Comparison of ENCODE assay signal across 11 cellular contexts in the genomic region with DNA sequence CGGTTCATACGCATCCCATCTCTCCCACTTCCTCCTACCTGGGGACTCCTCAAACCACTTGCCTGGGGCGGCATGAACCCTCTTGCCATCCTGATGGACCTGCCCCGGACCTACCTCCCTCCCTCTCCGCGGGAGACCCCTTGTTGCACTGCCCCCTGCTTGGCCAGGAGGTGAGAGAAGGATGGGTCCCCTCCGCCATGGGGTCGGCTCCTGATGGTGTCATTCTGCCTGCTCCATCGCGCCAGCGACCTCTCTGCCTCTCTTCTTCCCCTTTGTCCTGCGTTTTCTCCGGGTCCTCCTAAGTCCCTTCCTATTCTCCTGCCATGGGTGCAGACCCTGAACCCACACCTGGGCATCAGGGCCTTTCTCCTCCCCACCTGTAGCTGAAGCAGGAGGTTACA. TPM values are rescaled to one million over a fixed set of nuclear protein-coding genes. Genes with fewer than 3 reads are reported as not detected.
DNase-seq lines count a peak whose midpoint lies in the region; ATAC-seq and TF ChIP-seq lines count a peak whose summit lies in the region.
"Had no signal": no experiment of that assay in that cellular context is flagged by ENCODE, and none has a peak within 500 bp of the region (broad histone marks: within the 10 kb centered on the region; RNA-seq: fewer than 3 reads in every experiment).

No MANE protein-coding gene starts in this region.

- no peaks in the 10 kb centered on the region for H3K36me3 Mint-ChIP-seq in activated naive CD4-positive, alpha-beta T cell treated with anti-CD3 and anti-CD28 coated beads for 36 hours (ENCODE audit: low read depth)
- peaks cover 6 to 27% of the 10 kb centered on the region in 2 donors for H3K36me3 Mint-ChIP-seq in activated naive CD4-positive, alpha-beta T cell treated with anti-CD3 and anti-CD28 coated beads, Interleukin-2, amount 50 U/mL, for 72 hours
- peaks cover 9% of the 10 kb centered on the region for H3K36me3 Mint-ChIP-seq in activated T-helper 17 cell treated with anti-CD3 and anti-CD28 coated beads, Interleukin-2, amount 50 U/mL, for 72 hours (ENCODE audit: low read depth)

- CTCF ChIA-PET in activated naive CD4-positive, alpha-beta T cell treated with anti-CD3 and anti-CD28 coated beads for 36 hours (lab: Charles Lee): interaction anchor here (0.6 to 13.9 kb wide), 9 partner anchors 8 to 133 kb away, joined by 3 to 223 read pairs (median 3); a partner anchor contains a TSS

- H3K4me1 Mint-ChIP-seq in activated naive CD4-positive, alpha-beta T cell treated with anti-CD3 and anti-CD28 coated beads for 36 hours (ENCODE audit: low read depth): peaks cover 42% of the 10 kb centered on the region
- H3K4me1 Mint-ChIP-seq in activated T-helper 17 cell treated with anti-CD3 and anti-CD28 coated beads, Interleukin-2, amount 50 U/mL, for 72 hours: peaks cover 29% of the 10 kb centered on the region

- no peak overlapping the region for H3K27ac ChIP-seq in iPS-20b (ENCODE audit: low read length)
- no peak overlapping the region for H3K27ac ChIP-seq in suprapubic skin
- H3K27ac ChIP-seq: thyroid gland had no signal

- peaks cover 54% of the 10 kb centered on the region for H3K27me3 Mint-ChIP-seq in activated naive CD4-positive, alpha-beta T cell treated with anti-CD3 and anti-CD28 coated beads for 36 hours (ENCODE audit: low read depth)
- H3K27me3 Mint-ChIP-seq in activated T-helper 17 cell treated with anti-CD3 and anti-CD28 coated beads, Interleukin-2, amount 50 U/mL, for 72 hours: peaks cover 29% of the 10 kb centered on the region

- WGBS in suprapubic skin: 25% methylated on average over 13 of the region's 13 CpGs

- no peak overlapping the region for H3K27ac Mint-ChIP-seq in activated naive CD4-positive, alpha-beta T cell treated with anti-CD3 and anti-CD28 coated beads for 36 hours
- H3K27ac Mint-ChIP-seq in activated naive CD4-positive, alpha-beta T cell treated with anti-CD3 and anti-CD28 coated beads, Interleukin-2, amount 50 U/mL, for 72 hours: no peak overlapping the region
- H3K27ac Mint-ChIP-seq in activated T-helper 17 cell treated with anti-CD3 and anti-CD28 coated beads, Interleukin-2, amount 50 U/mL, for 72 hours: peak overlapping the region; percentile 57

- peaks cover 5% of the 10 kb centered on the region; the same call in 1 of the 2 replicates for H3K4me1 ChIP-seq in iPS-20b (ENCODE audit: insufficient read depth, low read length)
- peaks cover 41% of the 10 kb centered on the region for H3K4me1 ChIP-seq in suprapubic skin

- TF ChIP-seq POLR2A in suprapubic skin (IDR thresholded peaks at IDR 0.05): no peak

- H3K4me3 ChIP-seq in iPS-20b (ENCODE audit: low read length) (peak overlapping the region; percentile 59; the same call in 1 of the 2 replicates), suprapubic skin (peak overlapping the region; percentile 50)

- no peaks in the 10 kb centered on the region for H3K9me3 Mint-ChIP-seq in activated naive CD4-positive, alpha-beta T cell treated with anti-CD3 and anti-CD28 coated beads for 36 hours
- H3K9me3 Mint-ChIP-seq in activated naive CD4-positive, alpha-beta T cell treated with anti-CD3 and anti-CD28 coated beads, Interleukin-2, amount 50 U/mL, for 72 hours: no peaks in the 10 kb centered on the region
- no peaks in the 10 kb centered on the region for H3K9me3 Mint-ChIP-seq in activated T-helper 17 cell treated with anti-CD3 and anti-CD28 coated beads, Interleukin-2, amount 50 U/mL, for 72 hours

- H3K4me3 Mint-ChIP-seq in activated naive CD4-positive, alpha-beta T cell treated with anti-CD3 and anti-CD28 coated beads for 36 hours: peak overlapping the region; percentile 54
- peak overlapping the region; percentile 75 for H3K4me3 Mint-ChIP-seq in activated T-helper 17 cell treated with anti-CD3 and anti-CD28 coated beads, Interleukin-2, amount 50 U/mL, for 72 hours

- DNase-seq in activated naive CD4-positive, alpha-beta T cell treated with anti-CD3 and anti-CD28 coated beads for 36 hours: no peak
- no peak for DNase-seq in activated naive CD4-positive, alpha-beta T cell treated with anti-CD3 and anti-CD28 coated beads, Interleukin-2, amount 50 U/mL, for 72 hours (ENCODE audit: low spot score in 2 of 2)
- DNase-seq in suprapubic skin (ENCODE audit: low spot score in 2 of 2) (no peak), LoVo (ENCODE audit: low spot score) (no peak)
- DNase-seq: NK-92 treated with Interleukin-12 subunit alpha and Interleukin-12 subunit beta, amount 100 ng/mL, for 24 hours; thyroid gland had no signal

- H3K9ac ChIP-seq in iPS-20b (ENCODE audit: low read depth, low read length): no peak overlapping the region

- no peak for ATAC-seq in activated naive CD4-positive, alpha-beta T cell treated with anti-CD3 and anti-CD28 coated beads, Interleukin-2, amount 50 U/mL, for 72 hours
- ATAC-seq in activated T-helper 17 cell treated with anti-CD3 and anti-CD28 coated beads, Interleukin-2, amount 50 U/mL, for 72 hours (replicated peaks): no peak
- no peak for ATAC-seq in GM21619 (IDR thresholded peaks at IDR 0.05; ENCODE audit: unreplicated experiment)
- ATAC-seq in GM21367 (IDR thresholded peaks at IDR 0.05; ENCODE audit: unreplicated experiment): no peak

- intact Hi-C loops in activated naive CD4-positive, alpha-beta T cell treated with anti-CD3 and anti-CD28 coated beads for 36 hours (cut with micrococcal nuclease): no loop called here

- H3K9me3 ChIP-seq in iPS-20b (ENCODE audit: insufficient read depth, low read depth, low read length): peaks cover 11% of the 10 kb centered on the region; the same call in 1 of the 2 replicates
- no peaks in the 10 kb centered on the region for H3K9me3 ChIP-seq in suprapubic skin
- H3K9me3 ChIP-seq: thyroid gland had no signal

- TF ChIP-seq CTCF in suprapubic skin (IDR thresholded peaks at IDR 0.05): no peak

- no peaks in the 10 kb centered on the region for H3K36me3 ChIP-seq in iPS-20b (ENCODE audit: insufficient read depth, low read depth, low read length)
- H3K36me3 ChIP-seq in suprapubic skin: no peaks in the 10 kb centered on the region
- H3K36me3 ChIP-seq: thyroid gland had no signal

- H3K27me3 ChIP-seq in iPS-20b (ENCODE audit: insufficient read depth, low read length): peaks cover 99% of the 10 kb centered on the region
- peaks cover 80% of the 10 kb centered on the region for H3K27me3 ChIP-seq in suprapubic skin

- TF ChIP-seq EP300 in suprapubic skin (IDR thresholded peaks at IDR 0.05): no peak

RNA-seq across cellular contexts. Expression of a gene that starts 3.6 kb away (rescaled TPM):
- total RNA-seq in activated naive CD4-positive, alpha-beta T cell treated with anti-CD3 and anti-CD28 coated beads for 36 hours: not detected
- total RNA-seq in activated naive CD4-positive, alpha-beta T cell treated with anti-CD3 and anti-CD28 coated beads, Interleukin-2, amount 50 U/mL, for 72 hours: under 1 TPM in 1 of 2 donors, not detected in 1; 0.27 TPM
- total RNA-seq in activated T-helper 17 cell treated with anti-CD3 and anti-CD28 coated beads, Interleukin-2, amount 50 U/mL, for 72 hours: not detected
- not detected for total RNA-seq in suprapubic skin
- total RNA-seq: fibroblast of villous mesenchyme, thyroid gland had no signal

RNA-seq across cellular contexts. Expression of a gene that starts 10.2 kb away (rescaled TPM):
- not detected for total RNA-seq in activated naive CD4-positive, alpha-beta T cell treated with anti-CD3 and anti-CD28 coated beads for 36 hours
- 1 to 10 TPM in 1 of 2 donors, not detected in 1; 1.4 TPM for total RNA-seq in activated naive CD4-positive, alpha-beta T cell treated with anti-CD3 and anti-CD28 coated beads, Interleukin-2, amount 50 U/mL, for 72 hours
- total RNA-seq in activated T-helper 17 cell treated with anti-CD3 and anti-CD28 coated beads, Interleukin-2, amount 50 U/mL, for 72 hours: under 1 TPM; 0.22 to 0.29 TPM
- total RNA-seq in suprapubic skin: 1 to 10 TPM in 2 of 4 donors, under 1 TPM in 2; 0.64 to 4.3 (median 1.4) TPM
- total RNA-seq: fibroblast of villous mesenchyme had no signal

RNA-seq across cellular contexts. Expression of a gene that starts 17.4 kb away (rescaled TPM):
- total RNA-seq in activated naive CD4-positive, alpha-beta T cell treated with anti-CD3 and anti-CD28 coated beads for 36 hours: under 1 TPM; 0.20 to 0.21 TPM
- 1 to 10 TPM in 1 of 2 donors, under 1 TPM in 1; 0.07 to 1.1 TPM for total RNA-seq in activated naive CD4-positive, alpha-beta T cell treated with anti-CD3 and anti-CD28 coated beads, Interleukin-2, amount 50 U/mL, for 72 hours
- 1 to 10 TPM in 1 of 2 donors, under 1 TPM in 1; 0.32 to 1.5 TPM for total RNA-seq in activated T-helper 17 cell treated with anti-CD3 and anti-CD28 coated beads, Interleukin-2, amount 50 U/mL, for 72 hours
- under 1 TPM in 3 of 4 donors, not detected in 1; 0.23 to 0.45 (median 0.24) TPM for total RNA-seq in suprapubic skin

RNA-seq across cellular contexts. Expression of a gene that starts 24.5 kb away (rescaled TPM):
- total RNA-seq in activated naive CD4-positive, alpha-beta T cell treated with anti-CD3 and anti-CD28 coated beads for 36 hours: 10 to 100 TPM; 84.4 to 87.3 TPM
- total RNA-seq in activated naive CD4-positive, alpha-beta T cell treated with anti-CD3 and anti-CD28 coated beads, Interleukin-2, amount 50 U/mL, for 72 hours: 100 to 1,000 TPM in 1 of 2 donors, 10 to 100 TPM in 1; 49.7 to 132 TPM
- total RNA-seq in activated T-helper 17 cell treated with anti-CD3 and anti-CD28 coated beads, Interleukin-2, amount 50 U/mL, for 72 hours: 100 to 1,000 TPM in 1 of 2 donors, 10 to 100 TPM in 1; 84.1 to 128 TPM
- total RNA-seq in suprapubic skin: 10 to 100 TPM; 78.3 to 98.7 (median 87.7) TPM

RNA-seq across cellular contexts. Expression of a gene that starts 36.8 kb away (rescaled TPM):
- 10 to 100 TPM; 49.4 to 50.9 TPM for total RNA-seq in activated naive CD4-positive, alpha-beta T cell treated with anti-CD3 and anti-CD28 coated beads for 36 hours
- total RNA-seq in activated naive CD4-positive, alpha-beta T cell treated with anti-CD3 and anti-CD28 coated beads, Interleukin-2, amount 50 U/mL, for 72 hours: 10 to 100 TPM; 52.5 to 58.7 TPM
- 10 to 100 TPM; 47.1 to 62.7 TPM for total RNA-seq in activated T-helper 17 cell treated with anti-CD3 and anti-CD28 coated beads, Interleukin-2, amount 50 U/mL, for 72 hours
- 10 to 100 TPM; 40.0 to 61.4 (median 49.6) TPM for total RNA-seq in suprapubic skin
